In the genomic region with DNA sequence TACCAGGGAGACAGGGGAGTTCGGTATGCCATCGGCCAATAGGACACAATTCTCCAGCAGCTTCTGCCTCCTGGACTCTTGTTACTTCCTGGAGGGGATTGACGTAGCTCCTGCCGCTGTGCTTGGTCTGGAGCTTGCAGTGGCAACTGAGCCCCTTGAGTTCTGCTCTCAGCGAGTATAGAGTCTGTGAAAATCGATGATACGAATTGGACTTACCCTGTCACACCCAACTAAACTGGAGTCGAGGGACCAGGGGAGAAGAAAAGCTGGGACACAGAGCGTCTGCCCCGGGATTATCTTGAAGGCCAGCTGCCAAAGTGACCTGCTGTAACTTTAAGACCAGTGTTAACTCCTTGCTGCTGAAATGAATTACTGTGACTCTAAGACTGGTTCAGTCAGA, we compare ENCODE assay signal across 12 cellular contexts. TPM values are rescaled to one million over a fixed set of nuclear protein-coding genes. Genes with fewer than 3 reads are reported as not detected.
A peak's percentile ranks its signal among the peaks of the same experiment; 100 is the strongest.
DNase-seq lines count a peak whose midpoint lies in the region; ATAC-seq and TF ChIP-seq lines count a peak whose summit lies in the region.
"Had no signal": no experiment of that assay in that cellular context is flagged by ENCODE, and none has a peak within 500 bp of the region (broad histone marks: within the 10 kb centered on the region; RNA-seq: fewer than 3 reads in every experiment).

No MANE protein-coding gene starts in this region.

- H3K36me3 Mint-ChIP-seq in activated T-helper 1 cell treated with anti-CD3 and anti-CD28 coated beads, Interleukin-12 subunit alpha, Interleukin-12 subunit beta, Interleukin-2, Interleukin-4 antibody, amounts not matched to agents 30 ng/mL and 10 ng/mL and 1 ng/mL, durations not matched to agents 14 hours and 24 hours and 36 hours (ENCODE audit: low read depth) = peaks cover 38% of the 10 kb centered on the region
- H3K36me3 Mint-ChIP-seq in osteocyte (ENCODE audit: unreplicated experiment) = peaks cover 19% of the 10 kb centered on the region

- no peak overlapping the region for H3K4me3 Mint-ChIP-seq in activated T-helper 1 cell treated with anti-CD3 and anti-CD28 coated beads, Interleukin-12 subunit alpha, Interleukin-12 subunit beta, Interleukin-2, Interleukin-4 antibody, amounts not matched to agents 30 ng/mL and 10 ng/mL and 1 ng/mL, durations not matched to agents 14 hours and 24 hours and 36 hours
- H3K4me3 Mint-ChIP-seq in osteocyte (ENCODE audit: unreplicated experiment) = no peak overlapping the region
- H3K4me3 Mint-ChIP-seq: central memory CD8-positive, alpha-beta T cell had no signal

- intact Hi-C loops in activated T-helper 1 cell treated with anti-CD3 and anti-CD28 coated beads, Interleukin-12 subunit alpha, Interleukin-12 subunit beta, Interleukin-2, Interleukin-4 antibody, amounts not matched to agents 30 ng/mL and 10 ng/mL and 1 ng/mL, durations not matched to agents 14 hours and 24 hours and 36 hours (cut with micrococcal nuclease) = no loop called here
- intact Hi-C loops in left cardiac atrium (cut with DNase I) = no loop called here

- H3K9me3 Mint-ChIP-seq in activated T-helper 1 cell treated with anti-CD3 and anti-CD28 coated beads, Interleukin-12 subunit alpha, Interleukin-12 subunit beta, Interleukin-2, Interleukin-4 antibody, amounts not matched to agents 30 ng/mL and 10 ng/mL and 1 ng/mL, durations not matched to agents 14 hours and 24 hours and 36 hours = peaks cover 10% of the 10 kb centered on the region
- peaks cover 6% of the 10 kb centered on the region for H3K9me3 Mint-ChIP-seq in osteocyte (ENCODE audit: unreplicated experiment)
- H3K9me3 Mint-ChIP-seq: central memory CD8-positive, alpha-beta T cell had no signal

- no peak for TF ChIP-seq CTCF in osteocyte (IDR thresholded peaks at IDR 0.05)

- peak; percentile 60 for DNase-seq in ELF-1 (ENCODE audit: low read depth, low spot score)
- no peak for DNase-seq in activated T-helper 1 cell treated with anti-CD3 and anti-CD28 coated beads, Interleukin-12 subunit alpha, Interleukin-12 subunit beta, Interleukin-2, Interleukin-4 antibody, amounts not matched to agents 30 ng/mL and 10 ng/mL and 1 ng/mL, durations not matched to agents 14 hours and 24 hours and 36 hours (ENCODE audit: low spot score)
- peak; percentile 31 for DNase-seq in left cardiac atrium
- no peak for DNase-seq in osteocyte (ENCODE audit: extremely low spot score, unreplicated experiment)
- DNase-seq in activated CD4-positive, alpha-beta T cell treated with anti-CD3 and anti-CD28 coated beads, Interleukin-2, amount 50 U/mL, for 4 hours = no peak
- DNase-seq in NCI-H2171 treated with DMSO at 0.1 percent for 48 hours (lab: John Stamatoyannopoulos, UW) = no peak
- DNase-seq in NOMO-1 treated with DMSO at 0.1 percent for 48 hours (lab: John Stamatoyannopoulos, UW; ENCODE audit: unreplicated experiment) = no peak
- no peak for DNase-seq in SKM-1 (lab: John Stamatoyannopoulos, UW; ENCODE audit: unreplicated experiment)
- DNase-seq: AML-193, GF-D8, NCI-H510A had no signal

- H3K27me3 Mint-ChIP-seq in activated T-helper 1 cell treated with anti-CD3 and anti-CD28 coated beads, Interleukin-12 subunit alpha, Interleukin-12 subunit beta, Interleukin-2, Interleukin-4 antibody, amounts not matched to agents 30 ng/mL and 10 ng/mL and 1 ng/mL, durations not matched to agents 14 hours and 24 hours and 36 hours (ENCODE audit: insufficient read depth) = no peaks in the 10 kb centered on the region
- H3K27me3 Mint-ChIP-seq in osteocyte (ENCODE audit: unreplicated experiment) = no peaks in the 10 kb centered on the region
- H3K27me3 Mint-ChIP-seq: central memory CD8-positive, alpha-beta T cell had no signal

- ATAC-seq in left cardiac atrium = peak; percentile 27 to 52

- H3K27ac Mint-ChIP-seq in activated T-helper 1 cell treated with anti-CD3 and anti-CD28 coated beads, Interleukin-12 subunit alpha, Interleukin-12 subunit beta, Interleukin-2, Interleukin-4 antibody, amounts not matched to agents 30 ng/mL and 10 ng/mL and 1 ng/mL, durations not matched to agents 14 hours and 24 hours and 36 hours = peak overlapping the region; percentile 3
- H3K27ac Mint-ChIP-seq in osteocyte (ENCODE audit: unreplicated experiment) = peak overlapping the region; percentile 1

- peaks cover 48% of the 10 kb centered on the region for H3K4me1 Mint-ChIP-seq in activated T-helper 1 cell treated with anti-CD3 and anti-CD28 coated beads, Interleukin-12 subunit alpha, Interleukin-12 subunit beta, Interleukin-2, Interleukin-4 antibody, amounts not matched to agents 30 ng/mL and 10 ng/mL and 1 ng/mL, durations not matched to agents 14 hours and 24 hours and 36 hours (ENCODE audit: low read depth)
- peaks cover 58% of the 10 kb centered on the region for H3K4me1 Mint-ChIP-seq in osteocyte (ENCODE audit: unreplicated experiment)

RNA-seq across cellular contexts. Expression of gene SEC14L1, which starts 22.2 kb away (rescaled TPM):
- 77.6 and 81.9 TPM in 2 replicates for total RNA-seq in activated T-helper 1 cell treated with anti-CD3 and anti-CD28 coated beads, Interleukin-12 subunit alpha, Interleukin-12 subunit beta, Interleukin-2, Interleukin-4 antibody, amounts not matched to agents 30 ng/mL and 10 ng/mL and 1 ng/mL, durations not matched to agents 14 hours and 24 hours and 36 hours
- total RNA-seq in left cardiac atrium (10 to 100 TPM; 71.6 to 82.2 TPM), osteocyte (82.9 and 90.5 TPM in 2 replicates)

Comparison
In these comparisons a context has a peak if more than half of its experiments do, and no peak if none do; other contexts are left out.
1. DNase-seq: peak in ELF-1 (single experiment) and left cardiac atrium (single experiment); none in activated T-helper 1 cell treated with anti-CD3 and anti-CD28 coated beads, Interleukin-12 subunit alpha, Interleukin-12 subunit beta, Interleukin-2, Interleukin-4 antibody, amounts not matched to agents 30 ng/mL and 10 ng/mL and 1 ng/mL, durations not matched to agents 14 hours and 24 hours and 36 hours (single experiment), osteocyte (single experiment), activated CD4-positive, alpha-beta T cell treated with anti-CD3 and anti-CD28 coated beads, Interleukin-2, amount 50 U/mL, for 4 hours (0 of 2), NCI-H2171 treated with DMSO at 0.1 percent for 48 hours (single experiment), NOMO-1 treated with DMSO at 0.1 percent for 48 hours (single experiment) and SKM-1 (single experiment).